In genomic region chr1:164712131-164713031, GRCh38 we compare ENCODE assay signal across 1 cellular context.
A peak's percentile ranks its signal among the peaks of the same experiment; 100 is the strongest.
TF ChIP-seq lines count a peak whose summit lies in the region.

No MANE protein-coding gene starts in this region.

TF ChIP-seq in K562, 482 proteins besides CTCF, POLR2A, EP300 and RAD21 (continued from another document and continues in another):
- TF ChIP-seq ARID4B (CRISPR knock-in tag; IDR thresholded peaks at IDR 0.05) (no peak), TFAM (CRISPR knock-in tag; conservative IDR thresholded peaks at IDR 0.05) (no peak), PHB2 (IDR thresholded peaks at IDR 0.05; ENCODE audit: low read depth) (peak; percentile 99), ZNF639 (CRISPR knock-in tag; conservative IDR thresholded peaks at IDR 0.05 in 1 of 2, IDR thresholded peaks at IDR 0.05 in 1 of 2) (peak in 1 of 2 experiments; percentile 77; a peak in 1 of 4 replicates), SLC30A9 (CRISPR knock-in tag; IDR thresholded peaks at IDR 0.05) (no peak), KAT7 (CRISPR knock-in tag; IDR thresholded peaks at IDR 0.05; ENCODE audit: borderline replicate concordance) (peak; percentile 42; the same call in 1 of the 2 replicates), SRSF1 (IDR thresholded peaks at IDR 0.05; ENCODE audit: low read depth, low read length) (no peak), SNRNP70 (optimal IDR thresholded peaks at IDR 0.05; ENCODE audit: low read depth, low read length) (no peak), ZNF146 (CRISPR knock-in tag; IDR thresholded peaks at IDR 0.05; ENCODE audit: unreplicated experiment) (no peak), SMARCC2 (IDR thresholded peaks at IDR 0.05; ENCODE audit: low read depth) (peak; percentile 99), FOXJ3 (CRISPR knock-in tag; IDR thresholded peaks at IDR 0.05) (no peak), ZNF318 (IDR thresholded peaks at IDR 0.05; ENCODE audit: borderline replicate concordance in 1 of 2, low read depth in 1 of 2) (peak in 1 of 2 experiments; percentile 86; a peak in 2 of 4 replicates), CXXC5 (CRISPR knock-in tag; IDR thresholded peaks at IDR 0.05) (peak; percentile 85), HMG20B (CRISPR knock-in tag; IDR thresholded peaks at IDR 0.05) (no peak), EHMT2 (IDR thresholded peaks at IDR 0.05) (no peak), BHLHE40 (IDR thresholded peaks at IDR 0.05; ENCODE audit: low read length) (peak; percentile 57), ZFP91 (CRISPR knock-in tag; IDR thresholded peaks at IDR 0.05) (no peak), ZNF407 (IDR thresholded peaks at IDR 0.05; ENCODE audit: low read depth) (no peak), THRA (IDR thresholded peaks at IDR 0.05) (no peak), ZNF436 (CRISPR knock-in tag; IDR thresholded peaks at IDR 0.05) (no peak)
